11 cellular contexts compared by ENCODE assay signal in the genomic region with DNA sequence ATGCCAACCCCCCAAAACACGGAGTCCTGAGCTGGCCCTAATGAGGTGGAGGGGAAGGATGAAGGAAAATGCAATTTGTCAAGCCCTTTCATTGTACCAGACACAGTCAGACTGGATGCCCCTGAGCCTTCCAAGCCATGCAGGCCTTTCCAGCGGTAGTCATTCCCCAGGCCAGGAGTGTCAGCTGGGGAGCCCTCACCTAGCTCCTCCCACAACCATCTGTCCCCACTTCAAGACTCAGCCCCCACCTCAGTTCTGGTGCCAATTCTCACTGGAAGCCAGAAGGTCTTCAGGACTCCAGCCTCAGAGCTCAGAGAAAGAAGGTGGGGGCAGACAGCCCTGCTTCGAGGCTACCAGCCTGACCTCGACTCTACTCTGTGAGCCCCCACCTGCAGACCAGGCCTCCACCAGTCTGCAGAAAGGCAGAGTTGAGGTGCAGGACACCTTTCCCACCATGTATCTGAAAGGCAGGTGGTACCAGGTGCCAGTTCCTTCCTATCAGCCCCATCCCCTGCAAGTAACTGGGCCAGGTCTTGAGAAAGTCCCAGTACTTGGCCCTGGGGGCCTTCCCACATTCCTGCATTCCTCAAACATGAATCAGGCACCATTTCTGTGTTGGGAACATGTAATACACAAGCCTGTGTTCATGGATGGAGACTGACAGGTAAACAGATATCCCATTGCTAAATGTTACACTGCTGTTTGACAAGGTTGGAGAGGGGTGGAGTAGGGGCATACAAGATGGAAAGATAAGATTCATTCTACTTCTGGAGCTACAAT.
DNase-seq lines count a peak whose midpoint lies in the region; ATAC-seq and TF ChIP-seq lines count a peak whose summit lies in the region.
"Had no signal": no experiment of that assay in that cellular context is flagged by ENCODE, and none has a peak within 500 bp of the region (broad histone marks: within the 10 kb centered on the region; RNA-seq: fewer than 3 reads in every experiment).

No MANE protein-coding gene starts in this region.

- H3K4me1 Mint-ChIP-seq in chondrocyte (ENCODE audit: low read depth), result peaks cover 62% of the 10 kb centered on the region
- H3K4me1 Mint-ChIP-seq in natural killer cell, result peaks cover 39 to 49% of the 10 kb centered on the region in 2 donors

- TF ChIP-seq CTCF in chondrocyte (IDR thresholded peaks at IDR 0.05), result no peak
- no peak for TF ChIP-seq CTCF in natural killer cell (IDR thresholded peaks at IDR 0.05)

- DNase-seq in DMS 273 (lab: John Stamatoyannopoulos, UW; ENCODE audit: unreplicated experiment), result peak; percentile 99
- peak; percentile 81 for DNase-seq in NCI-H2171 (lab: John Stamatoyannopoulos, UW)
- DNase-seq in chondrocyte (ENCODE audit: low spot score), result no peak
- DNase-seq in natural killer cell, result no peak
- no peak for DNase-seq in NCI-H2081 treated with DMSO at 0.1 percent for 48 hours (lab: John Stamatoyannopoulos, UW)
- DNase-seq in NCI-H128 (lab: John Stamatoyannopoulos, UW; ENCODE audit: unreplicated experiment), result no peak
- DNase-seq: pancreas, testis had no signal

- H3K36me3 Mint-ChIP-seq in chondrocyte (ENCODE audit: low read depth), result no peaks in the 10 kb centered on the region
- H3K36me3 Mint-ChIP-seq in natural killer cell, result no peaks in the 10 kb centered on the region

- ATAC-seq in natural killer cell (no peak), HG03342 (IDR thresholded peaks at IDR 0.05; ENCODE audit: unreplicated experiment) (no peak), GM21619 (IDR thresholded peaks at IDR 0.05; ENCODE audit: unreplicated experiment) (no peak)

- H3K27ac Mint-ChIP-seq in chondrocyte (ENCODE audit: unreplicated experiment) (peak overlapping the region; percentile 60), natural killer cell (peak overlapping the region; percentile 79 to 84)

- intact Hi-C loops in natural killer cell (cut with micrococcal nuclease), result loop anchor here (5.0 kb wide), 1 partner anchor 62 kb away; no protein-coding TSS in a partner anchor

- H3K9me3 Mint-ChIP-seq in chondrocyte (ENCODE audit: low read depth), result no peaks in the 10 kb centered on the region
- H3K9me3 Mint-ChIP-seq in natural killer cell, result no peaks in the 10 kb centered on the region
- H3K9me3 Mint-ChIP-seq: dendritic cell treated with granulocyte-macrophage colony-stimulating factor and Interleukin-4, amounts not matched to agents 40 ng/mL and 50 ng/mL, for 4 days had no signal

- no peak overlapping the region for H3K4me3 Mint-ChIP-seq in chondrocyte (ENCODE audit: unreplicated experiment)
- no peak overlapping the region for H3K4me3 Mint-ChIP-seq in natural killer cell
- H3K4me3 Mint-ChIP-seq: dendritic cell treated with granulocyte-macrophage colony-stimulating factor and Interleukin-4, amounts not matched to agents 40 ng/mL and 50 ng/mL, for 4 days had no signal

- no peaks in the 10 kb centered on the region for H3K27me3 Mint-ChIP-seq in chondrocyte (ENCODE audit: low read depth)
- no peaks in the 10 kb centered on the region for H3K27me3 Mint-ChIP-seq in natural killer cell (ENCODE audit: low read depth in 2 of 2)

Comparison
In these comparisons a context has a peak if more than half of its experiments do, and no peak if none do; other contexts are left out.
1. DNase-seq: peak in DMS 273 (single experiment) and NCI-H2171 (single experiment); none in chondrocyte (single experiment), natural killer cell (single experiment), NCI-H2081 treated with DMSO at 0.1 percent for 48 hours (single experiment) and NCI-H128 (single experiment).